ENCODE assay signal across 13 cellular contexts in genomic region chr17:35074711-35075707, GRCh38. TPM values are rescaled to one million over a fixed set of nuclear protein-coding genes. Genes with fewer than 3 reads are reported as not detected.
DNase-seq lines count a peak whose midpoint lies in the region; ATAC-seq, FAIRE-seq and TF ChIP-seq lines count a peak whose summit lies in the region.
"Had no signal": no experiment of that assay in that cellular context is flagged by ENCODE, and none has a peak within 500 bp of the region (broad histone marks: within the 10 kb centered on the region; RNA-seq: fewer than 3 reads in every experiment).

No MANE protein-coding gene starts in this region.

- H3K27me3 Mint-ChIP-seq in activated T-cell treated with anti-CD3 and anti-CD28 coated beads, Interleukin-2, amount 50 U/mL, for 72 hours (ENCODE audit: low read depth) = no peaks in the 10 kb centered on the region
- H3K27me3 Mint-ChIP-seq in activated naive CD8-positive, alpha-beta T cell treated with anti-CD3 and anti-CD28 coated beads for 36 hours = no peaks in the 10 kb centered on the region

- H3K4me1 Mint-ChIP-seq in activated T-cell treated with anti-CD3 and anti-CD28 coated beads, Interleukin-2, amount 50 U/mL, for 72 hours (ENCODE audit: low read depth) = peaks cover 70% of the 10 kb centered on the region
- peaks cover 55% of the 10 kb centered on the region for H3K4me1 Mint-ChIP-seq in activated naive CD8-positive, alpha-beta T cell treated with anti-CD3 and anti-CD28 coated beads for 36 hours

- H3K9ac ChIP-seq in HepG2 (ENCODE audit: insufficient read depth, low read depth, low read length) = peak overlapping the region; percentile 57

- no peaks in the 10 kb centered on the region; a peak in 1 of 5 replicates for H3K27me3 ChIP-seq in HepG2 (ENCODE audit: control insufficient read depth in 1 of 2, insufficient read depth in 2 of 2, low read length in 2 of 2)
- H3K27me3 ChIP-seq: SJSA1 had no signal

- TF ChIP-seq RAD21 in HepG2 (CRISPR knock-in tag; IDR thresholded peaks at IDR 0.05) = no peak

- POLR2A ChIA-PET in HepG2 (lab: Yijun Ruan, JAX) = interaction anchor here (0.8 to 2.7 kb wide), 7 partner anchors 11 to 94 kb away, joined by 3 to 54 read pairs (median 5); partner anchors contain the start of genes LIG3 and RFFL

- H3K4me2 ChIP-seq in HepG2 (ENCODE audit: low read depth, low read length) = peak overlapping the region; percentile 85

- H3K27ac ChIP-seq in HepG2 (ENCODE audit: extremely low read length, insufficient read depth, low read length) (peak overlapping the region; percentile 81), temporal lobe (ENCODE audit: low read depth, low read length) (peak overlapping the region; percentile 98)
- H3K27ac ChIP-seq: epithelial cell of prostate, SJSA1 had no signal

- peaks cover 90% of the 10 kb centered on the region for H3K4me1 ChIP-seq in HepG2 (ENCODE audit: insufficient read depth, low read length)

- H4K20me1 ChIP-seq in HepG2 (ENCODE audit: insufficient read depth, low read length) = no peaks in the 10 kb centered on the region

- peak overlapping the region; percentile 65 to 91 for H3K4me3 Mint-ChIP-seq in activated T-cell treated with anti-CD3 and anti-CD28 coated beads, Interleukin-2, amount 50 U/mL, for 72 hours
- H3K4me3 Mint-ChIP-seq in activated naive CD8-positive, alpha-beta T cell treated with anti-CD3 and anti-CD28 coated beads for 36 hours = no peak overlapping the region

- 7% methylated on average over 2 of the region's 2 CpGs for WGBS in HepG2 (ENCODE audit: low lambda C conversion rate)

- in situ Hi-C loops in HepG2 (cut with HindIII; ENCODE audit: extremely low pct_ligation_motif_present, low pct_unique_long_range_greater_than_20kb) = no loop called here

- ATAC-seq in activated T-cell treated with anti-CD3 and anti-CD28 coated beads, Interleukin-2, amount 50 U/mL, for 72 hours (replicated peaks in 1 of 2) = no peak
- ATAC-seq in HepG2 = peak; percentile 72
- no peak for ATAC-seq in activated CD4-positive, CD25-positive, alpha-beta regulatory T cell treated with anti-CD3 and anti-CD28 coated beads, Interleukin-2, amount 50 U/mL, for 24 hours

- H3K79me2 ChIP-seq in HepG2 (ENCODE audit: insufficient read depth, low read length) = peaks cover 87% of the 10 kb centered on the region

- TF ChIP-seq POLR2A in HepG2 (IDR thresholded peaks at IDR 0.05; ENCODE audit: insufficient read depth in 1 of 2, low read depth in 2 of 2, low read length in 2 of 2) = no peak

- no peaks in the 10 kb centered on the region for H3K9me3 ChIP-seq in HepG2 (ENCODE audit: low read length)
- H3K9me3 ChIP-seq: SJSA1 had no signal

- peak in 1 of 2 experiments; percentile 61; a peak in 2 of 4 replicates for TF ChIP-seq EP300 in HepG2 (IDR thresholded peaks at IDR 0.05; ENCODE audit: low read depth in 2 of 2, low read length in 2 of 2)
- TF ChIP-seq EP300 in HepG2 (CRISPR knock-in tag; IDR thresholded peaks at IDR 0.05; ENCODE audit: borderline replicate concordance) = no peak

- no peaks in the 10 kb centered on the region; a peak in 1 of 5 replicates for H3K36me3 ChIP-seq in HepG2 (replicated peaks in 1 of 2; ENCODE audit: control insufficient read depth in 1 of 2, insufficient read depth in 2 of 2, low read length in 2 of 2)
- H3K36me3 ChIP-seq: SJSA1 had no signal

- H3K9me3 Mint-ChIP-seq in activated T-cell treated with anti-CD3 and anti-CD28 coated beads, Interleukin-2, amount 50 U/mL, for 72 hours = peaks cover 0 to 1% of the 10 kb centered on the region in 2 donors
- no peaks in the 10 kb centered on the region for H3K9me3 Mint-ChIP-seq in activated naive CD8-positive, alpha-beta T cell treated with anti-CD3 and anti-CD28 coated beads for 36 hours

- intact Hi-C loops in HepG2 (cut with micrococcal nuclease; ENCODE audit: unreplicated experiment) = no loop called here

- BruUV-seq in HepG2 (replicated peaks; lab: Mats Ljungman, UMichigan) = no TSS peak

- peak; percentile 55 for FAIRE-seq in HepG2 (lab: Jason Lieb, UNC)

- DNase-seq in activated T-cell treated with anti-CD3 and anti-CD28 coated beads, Interleukin-2, amount 50 U/mL, for 72 hours = no peak
- DNase-seq in activated T-cell treated with anti-CD3 and anti-CD28 coated beads, Interleukin-2, amount 50 U/mL, for 48 hours = no peak
- DNase-seq in activated naive CD8-positive, alpha-beta T cell treated with anti-CD3 and anti-CD28 coated beads for 36 hours = no peak
- DNase-seq in HepG2 (ENCODE audit: low spot score) (peak; percentile 85), cerebellum (ENCODE audit: low spot score) (no peak), NCI-H82 (lab: John Stamatoyannopoulos, UW) (no peak)
- DNase-seq: AML-193, NCI-H510A treated with DMSO at 0.1 percent for 48 hours had no signal

- CTCF ChIA-PET in HepG2 (lab: Yijun Ruan, JAX; ENCODE audit: low intra/inter-chr PET ratio, low total read pairs) = no interaction called here

- H3K36me3 Mint-ChIP-seq in activated T-cell treated with anti-CD3 and anti-CD28 coated beads, Interleukin-2, amount 50 U/mL, for 72 hours (ENCODE audit: insufficient read depth in 2 of 2) = peaks cover 7% of the 10 kb centered on the region in 2 donors
- peaks cover 4% of the 10 kb centered on the region for H3K36me3 Mint-ChIP-seq in activated naive CD8-positive, alpha-beta T cell treated with anti-CD3 and anti-CD28 coated beads for 36 hours

- peak overlapping the region; percentile 21 to 56 (median 43); a peak in 5 of 6 replicates for H3K4me3 ChIP-seq in HepG2 (replicated peaks in 1 of 3; ENCODE audit: insufficient read depth in 1 of 3, low read depth in 2 of 3, low read length in 3 of 3)
- H3K4me3 ChIP-seq: SJSA1 had no signal

- no peak for TF ChIP-seq CTCF in HepG2 (CRISPR knock-in tag; IDR thresholded peaks at IDR 0.05)

- no peak overlapping the region for H2AFZ ChIP-seq in HepG2 (ENCODE audit: low read length)

- peak overlapping the region; percentile 75 for H3K27ac Mint-ChIP-seq in activated T-cell treated with anti-CD3 and anti-CD28 coated beads, Interleukin-2, amount 50 U/mL, for 72 hours
- H3K27ac Mint-ChIP-seq in activated naive CD8-positive, alpha-beta T cell treated with anti-CD3 and anti-CD28 coated beads for 36 hours = peak overlapping the region; percentile 72

RNA-seq across cellular contexts. Expression of gene RFFL, which starts 11.5 kb away (rescaled TPM):
- 10 to 100 TPM; 47.7 to 50.0 TPM for total RNA-seq in activated T-cell treated with anti-CD3 and anti-CD28 coated beads, Interleukin-2, amount 50 U/mL, for 72 hours
- total RNA-seq in activated naive CD8-positive, alpha-beta T cell treated with anti-CD3 and anti-CD28 coated beads for 36 hours = 10 to 100 TPM in 1 of 2 experiments, 1 to 10 TPM in 1; 9.6 to 10.3 TPM
- 24.3 and 36.7 TPM in 2 replicates for total RNA-seq in HepG2 (2016; rRNA removed; fragmentation: Illumina TruSeq; extraction: Trizol)
- total RNA-seq in HepG2 (2016; cell fraction: cytosol; rRNA removed; fragmentation: Illumina TruSeq; extraction: Trizol; ENCODE audit: low read depth) = 11.0 and 13.7 TPM in 2 replicates
- 22.7 and 31.6 TPM in 2 replicates for total RNA-seq in HepG2 (2016; cell fraction: insoluble cytoplasmic fraction; rRNA removed; fragmentation: Illumina TruSeq; extraction: Trizol)
- total RNA-seq in HepG2 (2016; cell fraction: membrane; rRNA removed; fragmentation: Illumina TruSeq; extraction: Trizol) = 39.1 and 40.3 TPM in 2 replicates
- total RNA-seq in HepG2 (2016; cell fraction: nucleus; rRNA removed; fragmentation: Illumina TruSeq; extraction: Trizol) = 13.3 and 16.7 TPM in 2 replicates
- polyA plus RNA-seq in HepG2 (2011; rRNA removed) = 45.0 and 48.6 TPM in 2 replicates
- polyA plus RNA-seq in HepG2 (2011; cell fraction: cytosol; rRNA removed) = 37.7 and 39.6 TPM in 2 replicates
- polyA plus RNA-seq in HepG2 (2011; cell fraction: nucleus; rRNA removed) = 15.8 and 19.4 TPM in 2 replicates
- 25.0 and 25.8 TPM in 2 replicates for polyA plus RNA-seq in HepG2 (2012)
- 11.2 and 16.3 TPM in 2 replicates for polyA plus RNA-seq in HepG2 (2016; cell fraction: cytosol; fragmentation: Illumina TruSeq; extraction: Trizol; ENCODE audit: low read depth)
- polyA plus RNA-seq in HepG2 (2016; cell fraction: insoluble cytoplasmic fraction; fragmentation: Illumina TruSeq; extraction: Trizol; ENCODE audit: low read depth) = 27.5 and 31.8 TPM in 2 replicates
- 21.0 and 25.2 TPM in 2 replicates for polyA plus RNA-seq in HepG2 (2016; cell fraction: membrane; fragmentation: Illumina TruSeq; extraction: Trizol; ENCODE audit: low read depth)
- polyA plus RNA-seq in HepG2 (2016; cell fraction: nucleus; fragmentation: Illumina TruSeq; extraction: Trizol; ENCODE audit: insufficient read depth, low read depth) = 21.9 and 23.1 TPM in 2 replicates
- polyA minus RNA-seq in HepG2 (2011; rRNA and poly(A)+ RNA removed; ENCODE audit: low replicate concordance) = 73.6 and 201 TPM in 2 replicates
- 42.6 and 53.0 TPM in 2 replicates for polyA minus RNA-seq in HepG2 (2011; cell fraction: cytosol; rRNA and poly(A)+ RNA removed)
- polyA minus RNA-seq in HepG2 (2011; cell fraction: nucleus; rRNA and poly(A)+ RNA removed) = 26.3 and 29.8 TPM in 2 replicates
- 7.1 TPM for total RNA-seq in temporal lobe
- 6.7 TPM for total RNA-seq in cerebellum

RNA-seq across cellular contexts. Expression of gene RAD51D, which starts 44.7 kb away (rescaled TPM):
- 10 to 100 TPM; 35.3 to 44.5 TPM for total RNA-seq in activated T-cell treated with anti-CD3 and anti-CD28 coated beads, Interleukin-2, amount 50 U/mL, for 72 hours
- 10 to 100 TPM; 25.8 to 30.8 TPM for total RNA-seq in activated naive CD8-positive, alpha-beta T cell treated with anti-CD3 and anti-CD28 coated beads for 36 hours
- total RNA-seq in HepG2 (2016; rRNA removed; fragmentation: Illumina TruSeq; extraction: Trizol) (12.9 and 13.1 TPM in 2 replicates), temporal lobe (9.8 TPM), cerebellum (5.0 TPM)
- total RNA-seq in HepG2 (2016; cell fraction: cytosol; rRNA removed; fragmentation: Illumina TruSeq; extraction: Trizol; ENCODE audit: low read depth) = 4.8 and 5.6 TPM in 2 replicates
- total RNA-seq in HepG2 (2016; cell fraction: insoluble cytoplasmic fraction; rRNA removed; fragmentation: Illumina TruSeq; extraction: Trizol) = 11.5 and 13.5 TPM in 2 replicates
- 11.5 and 14.1 TPM in 2 replicates for total RNA-seq in HepG2 (2016; cell fraction: membrane; rRNA removed; fragmentation: Illumina TruSeq; extraction: Trizol)
- 9.5 and 12.9 TPM in 2 replicates for total RNA-seq in HepG2 (2016; cell fraction: nucleus; rRNA removed; fragmentation: Illumina TruSeq; extraction: Trizol)
- 6.4 and 6.7 TPM in 2 replicates for polyA plus RNA-seq in HepG2 (2011; rRNA removed)
- 5.1 and 5.5 TPM in 2 replicates for polyA plus RNA-seq in HepG2 (2011; cell fraction: cytosol; rRNA removed)
- 8.3 and 8.6 TPM in 2 replicates for polyA plus RNA-seq in HepG2 (2011; cell fraction: nucleus; rRNA removed)
- 3.8 and 4.0 TPM in 2 replicates for polyA plus RNA-seq in HepG2 (2012)
- polyA plus RNA-seq in HepG2 (2016; cell fraction: cytosol; fragmentation: Illumina TruSeq; extraction: Trizol; ENCODE audit: low read depth) = 5.2 and 6.5 TPM in 2 replicates
- polyA plus RNA-seq in HepG2 (2016; cell fraction: insoluble cytoplasmic fraction; fragmentation: Illumina TruSeq; extraction: Trizol; ENCODE audit: low read depth) = 11.4 and 12.4 TPM in 2 replicates
- 9.0 and 10.6 TPM in 2 replicates for polyA plus RNA-seq in HepG2 (2016; cell fraction: membrane; fragmentation: Illumina TruSeq; extraction: Trizol; ENCODE audit: low read depth)
- polyA plus RNA-seq in HepG2 (2016; cell fraction: nucleus; fragmentation: Illumina TruSeq; extraction: Trizol; ENCODE audit: insufficient read depth, low read depth) = 14.0 and 15.4 TPM in 2 replicates
- 15.5 and 26.7 TPM in 2 replicates for polyA minus RNA-seq in HepG2 (2011; rRNA and poly(A)+ RNA removed; ENCODE audit: low replicate concordance)
- 1.9 and 2.8 TPM in 2 replicates for polyA minus RNA-seq in HepG2 (2011; cell fraction: cytosol; rRNA and poly(A)+ RNA removed)
- polyA minus RNA-seq in HepG2 (2011; cell fraction: nucleus; rRNA and poly(A)+ RNA removed) = 8.6 and 18.0 TPM in 2 replicates

RNA-seq across cellular contexts. Expression of gene FNDC8, which starts 46.4 kb away (rescaled TPM):
- not detected for total RNA-seq in activated T-cell treated with anti-CD3 and anti-CD28 coated beads, Interleukin-2, amount 50 U/mL, for 72 hours
- total RNA-seq in activated naive CD8-positive, alpha-beta T cell treated with anti-CD3 and anti-CD28 coated beads for 36 hours = not detected
- total RNA-seq in HepG2 (2016; rRNA removed; fragmentation: Illumina TruSeq; extraction: Trizol) (not detected in 2 replicates), temporal lobe (not detected), cerebellum (not detected)
- total RNA-seq in HepG2 (2016; cell fraction: cytosol; rRNA removed; fragmentation: Illumina TruSeq; extraction: Trizol; ENCODE audit: low read depth) = not detected in 2 replicates
- total RNA-seq in HepG2 (2016; cell fraction: insoluble cytoplasmic fraction; rRNA removed; fragmentation: Illumina TruSeq; extraction: Trizol) = not detected in 2 replicates
- not detected in 2 replicates for total RNA-seq in HepG2 (2016; cell fraction: membrane; rRNA removed; fragmentation: Illumina TruSeq; extraction: Trizol)
- total RNA-seq in HepG2 (2016; cell fraction: nucleus; rRNA removed; fragmentation: Illumina TruSeq; extraction: Trizol) = not detected in 2 replicates
- polyA plus RNA-seq in HepG2 (2011; rRNA removed) = not detected in 2 replicates
- polyA plus RNA-seq in HepG2 (2011; cell fraction: cytosol; rRNA removed) = not detected in 2 replicates
- not detected in 2 replicates for polyA plus RNA-seq in HepG2 (2011; cell fraction: nucleus; rRNA removed)
- not detected in 2 replicates for polyA plus RNA-seq in HepG2 (2012)
- not detected in 2 replicates for polyA plus RNA-seq in HepG2 (2016; cell fraction: cytosol; fragmentation: Illumina TruSeq; extraction: Trizol; ENCODE audit: low read depth)
- not detected in 2 replicates for polyA plus RNA-seq in HepG2 (2016; cell fraction: insoluble cytoplasmic fraction; fragmentation: Illumina TruSeq; extraction: Trizol; ENCODE audit: low read depth)
- not detected in 2 replicates for polyA plus RNA-seq in HepG2 (2016; cell fraction: membrane; fragmentation: Illumina TruSeq; extraction: Trizol; ENCODE audit: low read depth)
- not detected in 2 replicates for polyA plus RNA-seq in HepG2 (2016; cell fraction: nucleus; fragmentation: Illumina TruSeq; extraction: Trizol; ENCODE audit: insufficient read depth, low read depth)
- not detected in 2 replicates for polyA minus RNA-seq in HepG2 (2011; rRNA and poly(A)+ RNA removed; ENCODE audit: low replicate concordance)
- polyA minus RNA-seq in HepG2 (2011; cell fraction: cytosol; rRNA and poly(A)+ RNA removed) = not detected in 2 replicates
- not detected in 2 replicates for polyA minus RNA-seq in HepG2 (2011; cell fraction: nucleus; rRNA and poly(A)+ RNA removed)
- total RNA-seq: myocyte, SJSA1 had no signal
